In the genomic region with DNA sequence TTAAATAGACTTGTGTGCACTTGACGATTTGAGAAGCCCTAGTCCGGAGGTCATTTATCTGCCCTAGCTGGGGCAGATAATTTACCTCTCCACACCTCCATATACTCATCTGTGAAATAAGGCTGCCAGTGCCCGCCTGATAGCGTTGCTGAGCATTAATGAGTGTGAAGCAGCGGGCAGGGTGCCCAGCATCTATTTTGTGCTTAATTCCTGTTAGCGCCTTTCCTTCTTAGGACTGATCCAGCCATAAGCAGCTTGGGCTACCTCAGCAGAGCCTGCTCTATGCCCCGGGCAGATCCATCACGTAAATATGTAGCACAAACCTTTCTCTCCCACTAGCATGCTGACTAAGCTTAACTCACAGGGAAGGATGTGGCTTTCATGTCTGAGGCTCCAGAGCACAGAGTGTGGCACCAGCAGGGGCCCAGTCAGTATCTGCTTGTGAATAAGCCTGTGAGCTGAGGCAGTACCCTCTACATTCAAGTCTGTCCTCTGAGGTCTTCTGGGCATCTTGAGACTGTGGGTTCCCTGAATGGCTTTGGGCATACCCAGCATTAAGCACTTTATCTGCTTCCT, we compare ENCODE assay signal across 1 cellular context.
TF ChIP-seq lines count a peak whose summit lies in the region.

No MANE protein-coding gene starts in this region.

TF ChIP-seq in GM23338, 12 proteins besides CTCF, POLR2A, EP300 and RAD21:
- TF ChIP-seq JUNB (IDR thresholded peaks at IDR 0.05; ENCODE audit: unreplicated experiment) (no peak), EZH2 (IDR thresholded peaks at IDR 0.05; ENCODE audit: low read depth, unreplicated experiment) (peak; percentile 38), EZH2phosphoT487 (IDR thresholded peaks at IDR 0.05; ENCODE audit: unreplicated experiment) (no peak)
